In the genomic region with DNA sequence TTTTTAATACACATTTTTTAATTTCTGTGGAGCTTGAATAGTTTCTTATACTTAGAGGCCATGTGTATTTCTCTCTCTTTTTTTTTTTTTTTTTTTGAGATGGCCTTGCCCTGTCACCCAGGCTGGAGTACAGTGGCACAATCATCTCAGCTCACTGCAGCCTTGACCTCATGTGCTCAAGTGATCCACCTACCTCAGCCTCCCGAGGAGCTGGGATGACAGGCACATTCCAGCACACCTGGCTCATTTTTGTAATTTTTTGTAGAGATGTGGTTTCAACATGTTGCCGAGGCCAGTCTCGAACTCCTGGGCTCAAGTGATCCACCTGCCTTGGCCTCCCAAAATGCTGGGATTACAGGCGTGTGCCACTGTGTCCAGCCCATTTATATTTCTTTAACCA, we compare ENCODE assay signal across 21 cellular contexts.
"Had no signal": no experiment of that assay in that cellular context is flagged by ENCODE, and none has a peak within 500 bp of the region (broad histone marks: within the 10 kb centered on the region; RNA-seq: fewer than 3 reads in every experiment).

No MANE protein-coding gene starts in this region.

- H3K4me1 ChIP-seq: neural progenitor cell, parathyroid adenoma, testis had no signal

- H3K27me3 Mint-ChIP-seq: effector memory CD8-positive, alpha-beta T cell; memory B cell; progenitor cell of endocrine pancreas; type B pancreatic cell had no signal

- H3K9me3 Mint-ChIP-seq: effector memory CD8-positive, alpha-beta T cell; memory B cell; nephron; neural progenitor cell; stimulated activated effector memory CD8-positive, alpha-beta T cell treated with anti-CD3 and anti-CD28 coated beads, Interleukin-12 subunit alpha, Interleukin-12 subunit beta, amount 100 ng/mL, for 72 hours; type B pancreatic cell had no signal

- H2AFZ ChIP-seq: neural progenitor cell, parathyroid adenoma had no signal

- H3K27me3 ChIP-seq: gastrocnemius medialis, neural progenitor cell, sigmoid colon, testis, tibial artery had no signal

- H3K27ac ChIP-seq: gastrocnemius medialis, neural progenitor cell, parathyroid adenoma, sigmoid colon, testis, tibial artery had no signal

- H3K36me3 ChIP-seq: gastrocnemius medialis had no signal

- H3K4me2 ChIP-seq: neural progenitor cell had no signal

- DNase-seq: cortex of kidney; effector memory CD8-positive, alpha-beta T cell; foreskin fibroblast; gastrocnemius medialis; head of caudate nucleus; sigmoid colon; stimulated activated CD4-positive, alpha-beta T cell treated with anti-CD3 and anti-CD28 coated beads, Interleukin-2, amount 100 ng/mL, for 24 hours; stimulated activated CD4-positive, alpha-beta T cell treated with anti-CD3 and anti-CD28 coated beads, Interleukin-4, amount 100 ng/mL, for 24 hours; stimulated activated naive CD8-positive, alpha-beta T cell treated with anti-CD3 and anti-CD28 coated beads, Interleukin-15, Interleukin-2, amounts not matched to agents 100 U/mL and 50 U/mL, for 24 hours; substantia nigra; testis; tibial artery had no signal

- H3K27ac Mint-ChIP-seq: memory B cell; nephron; neural progenitor cell; progenitor cell of endocrine pancreas; stimulated activated effector memory CD8-positive, alpha-beta T cell treated with anti-CD3 and anti-CD28 coated beads, Interleukin-12 subunit alpha, Interleukin-12 subunit beta, amount 100 ng/mL, for 72 hours; type B pancreatic cell had no signal

- ATAC-seq: effector memory CD8-positive, alpha-beta T cell; gastrocnemius medialis; left lobe of liver; stimulated activated effector memory CD8-positive, alpha-beta T cell treated with anti-CD3 and anti-CD28 coated beads, Interleukin-12 subunit alpha, Interleukin-12 subunit beta, amount 100 ng/mL, for 72 hours; stimulated activated naive CD8-positive, alpha-beta T cell treated with anti-CD3 and anti-CD28 coated beads, Interleukin-15, Interleukin-2, amounts not matched to agents 100 U/mL and 50 U/mL, for 24 hours had no signal

- H3K4me1 Mint-ChIP-seq: neural progenitor cell had no signal

- H3K4me3 Mint-ChIP-seq: effector memory CD8-positive, alpha-beta T cell; memory B cell; nephron; neural progenitor cell; stimulated activated effector memory CD8-positive, alpha-beta T cell treated with anti-CD3 and anti-CD28 coated beads, Interleukin-12 subunit alpha, Interleukin-12 subunit beta, amount 100 ng/mL, for 72 hours; type B pancreatic cell had no signal

- H3K9ac ChIP-seq: neural progenitor cell, parathyroid adenoma had no signal

- H3K4me3 ChIP-seq: gastrocnemius medialis, lung, neural progenitor cell, sigmoid colon, testis, tibial artery had no signal

- H3K9me3 ChIP-seq: gastrocnemius medialis, sigmoid colon, testis, tibial artery had no signal
